ENCODE assay signal across 20 cellular contexts in the genomic region with DNA sequence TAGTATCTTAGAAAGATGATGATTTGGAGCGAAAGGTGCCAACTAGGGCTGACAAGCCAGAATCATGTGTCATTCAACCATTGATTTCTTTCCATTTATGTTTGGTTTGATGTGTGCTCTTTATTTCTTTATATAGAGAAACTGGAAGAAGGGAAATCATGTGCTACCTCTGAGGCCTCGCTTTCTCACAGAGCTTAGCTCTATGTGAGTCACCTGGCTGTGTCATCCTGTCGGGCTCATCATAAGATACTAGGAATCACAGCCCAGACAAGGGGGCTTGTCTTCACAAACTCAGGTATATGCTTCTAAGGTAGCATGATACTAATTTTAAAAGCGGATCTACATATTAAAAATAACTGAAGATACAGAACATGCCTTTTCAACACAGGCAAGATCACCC.
DNase-seq lines count a peak whose midpoint lies in the region; ATAC-seq and TF ChIP-seq lines count a peak whose summit lies in the region.
"Had no signal": no experiment of that assay in that cellular context is flagged by ENCODE, and none has a peak within 500 bp of the region (broad histone marks: within the 10 kb centered on the region; RNA-seq: fewer than 3 reads in every experiment).

No MANE protein-coding gene starts in this region.

- H3K4me3 ChIP-seq in HCT116 (replicated peaks in 1 of 2; ENCODE audit: low read depth in 1 of 2, low read length in 2 of 2) (no peak overlapping the region), gastroesophageal sphincter (no peak overlapping the region)
- H3K4me3 ChIP-seq: cardiac muscle cell, heart left ventricle, pancreas, upper lobe of left lung had no signal

- no peak overlapping the region for H3K9ac ChIP-seq in HCT116 (ENCODE audit: low read length)

- WGBS in gastroesophageal sphincter (ENCODE audit: low coverage in 1 of 2), 2 donors, result 80 to 94% methylated on average over 1 to 3 of the region's 4 CpGs

- H3K27me3 ChIP-seq in HCT116 (ENCODE audit: insufficient read depth, low read length) (no peaks in the 10 kb centered on the region), gastroesophageal sphincter (no peaks in the 10 kb centered on the region)
- H3K27me3 ChIP-seq: cardiac muscle cell, upper lobe of left lung had no signal

- intact Hi-C loops in HCT116 (cut with micrococcal nuclease), result no loop called here

- H3K27me3 Mint-ChIP-seq in activated T-helper 17 cell treated with anti-CD3 and anti-CD28 coated beads, Interleukin-2, amount 50 U/mL, for 72 hours, result no peaks in the 10 kb centered on the region

- no peak overlapping the region for H3K27ac ChIP-seq in HCT116 (ENCODE audit: low read depth, low read length)
- H3K27ac ChIP-seq in gastroesophageal sphincter, result peak overlapping the region in 3 of 4 donors; percentile 20 to 41 (median 41)
- H3K27ac ChIP-seq: 22Rv1, cardiac muscle cell, heart left ventricle, pancreas, upper lobe of left lung had no signal

- ATAC-seq in HCT116, result no peak
- peak; percentile 62 for ATAC-seq in activated T-helper 17 cell treated with anti-CD3 and anti-CD28 coated beads, Interleukin-2, amount 50 U/mL, for 72 hours (replicated peaks)
- no peak for ATAC-seq in gastroesophageal sphincter
- ATAC-seq in GM18907 (IDR thresholded peaks at IDR 0.05; ENCODE audit: unreplicated experiment), result no peak
- no peak for ATAC-seq in HG03521 (IDR thresholded peaks at IDR 0.05; ENCODE audit: unreplicated experiment)
- ATAC-seq: left colon had no signal

- no peak overlapping the region for H3K4me2 ChIP-seq in HCT116 (ENCODE audit: low read length)

- peaks cover 0 to 7% of the 10 kb centered on the region in 2 experiments; a peak in 1 of 4 replicates for H3K4me1 ChIP-seq in HCT116 (ENCODE audit: control insufficient read depth in 1 of 2, insufficient read depth in 2 of 2, low read length in 2 of 2)
- peaks cover 0 to 28% (median 0%) of the 10 kb centered on the region in 3 donors for H3K4me1 ChIP-seq in gastroesophageal sphincter
- H3K4me1 ChIP-seq: heart left ventricle, pancreas, upper lobe of left lung had no signal

- no peaks in the 10 kb centered on the region for H3K9me3 Mint-ChIP-seq in activated T-helper 17 cell treated with anti-CD3 and anti-CD28 coated beads, Interleukin-2, amount 50 U/mL, for 72 hours
- H3K9me3 Mint-ChIP-seq: HFFc6 had no signal

- no peaks in the 10 kb centered on the region for H3K79me2 ChIP-seq in HCT116 (ENCODE audit: insufficient read depth, low read length)

- H3K9me3 ChIP-seq in HCT116 (ENCODE audit: control insufficient read depth in 1 of 2, insufficient read depth in 1 of 2, low read depth in 1 of 2, low read length in 2 of 2) (no peaks in the 10 kb centered on the region), gastroesophageal sphincter (no peaks in the 10 kb centered on the region)
- H3K9me3 ChIP-seq: heart left ventricle, pancreas, upper lobe of left lung had no signal

- H3K36me3 Mint-ChIP-seq in activated T-helper 17 cell treated with anti-CD3 and anti-CD28 coated beads, Interleukin-2, amount 50 U/mL, for 72 hours (ENCODE audit: low read depth), result no peaks in the 10 kb centered on the region

- no peaks in the 10 kb centered on the region for H3K4me1 Mint-ChIP-seq in activated T-helper 17 cell treated with anti-CD3 and anti-CD28 coated beads, Interleukin-2, amount 50 U/mL, for 72 hours

- CTCF ChIA-PET in HCT116 (lab: Charles Lee), result no interaction called here

- no peak for TF ChIP-seq EP300 in gastroesophageal sphincter (IDR thresholded peaks at IDR 0.05)

- no peaks in the 10 kb centered on the region for H4K20me1 ChIP-seq in HCT116 (ENCODE audit: insufficient read depth)

- RAD21 ChIA-PET in HCT116 (lab: Charles Lee; ENCODE audit: low non-redundant PET in 1 of 2, low total read pairs in 2 of 2, uncharacterized antibody in 2 of 2, unreplicated experiment in 2 of 2), result no interaction called here

- H3K9me2 ChIP-seq in HCT116 (ENCODE audit: insufficient read depth), result no peaks in the 10 kb centered on the region

- TF ChIP-seq RAD21 in HCT116 (IDR thresholded peaks at IDR 0.05; ENCODE audit: low read depth), result no peak

- POLR2A ChIA-PET in HCT116 (lab: Charles Lee), result no interaction called here

- no peaks in the 10 kb centered on the region for H3K36me3 ChIP-seq in HCT116 (ENCODE audit: control insufficient read depth in 1 of 2, insufficient read depth in 2 of 2, low read length in 2 of 2)
- H3K36me3 ChIP-seq in gastroesophageal sphincter, result no peaks in the 10 kb centered on the region
- H3K36me3 ChIP-seq: cardiac muscle cell, heart left ventricle, pancreas, upper lobe of left lung had no signal

- DNase-seq in NCI-H82 (lab: John Stamatoyannopoulos, UW) (peak; percentile 6), NCI-H82 treated with DMSO at 0.1 percent for 48 hours (lab: John Stamatoyannopoulos, UW; ENCODE audit: unreplicated experiment) (no peak), HCT116 (ENCODE audit: low read depth, low spot score) (no peak), NCI-H510A treated with DMSO at 0.1 percent for 48 hours (lab: John Stamatoyannopoulos, UW) (no peak)
- DNase-seq: activated CD4-positive, alpha-beta T cell treated with anti-CD3 and anti-CD28 coated beads, Interleukin-2, amount 50 U/mL, for 4 hours; activated gamma-delta T cell; DND-41; left colon; NCI-H187 treated with DMSO at 0.1 percent for 48 hours; pancreas; stimulated activated CD8-positive, alpha-beta memory T cell treated with anti-CD3 and anti-CD28 coated beads, Interleukin-4, amount 100 ng/mL, for 48 hours; upper lobe of left lung had no signal

- H3K27ac Mint-ChIP-seq in activated T-helper 17 cell treated with anti-CD3 and anti-CD28 coated beads, Interleukin-2, amount 50 U/mL, for 72 hours, result no peak overlapping the region
- H3K27ac Mint-ChIP-seq: HFFc6 had no signal

- H3K4me3 Mint-ChIP-seq in activated T-helper 17 cell treated with anti-CD3 and anti-CD28 coated beads, Interleukin-2, amount 50 U/mL, for 72 hours, result no peak overlapping the region
- H3K4me3 Mint-ChIP-seq: HFFc6 had no signal

- TF ChIP-seq POLR2A in HCT116 (IDR thresholded peaks at IDR 0.05; ENCODE audit: borderline replicate concordance, extremely low read depth, insufficient read depth, insufficient read length) (no peak), gastroesophageal sphincter (IDR thresholded peaks at IDR 0.05) (no peak)

- no TSS peak for BruUV-seq in HCT116 (replicated peaks; lab: Mats Ljungman, UMichigan)

- TF ChIP-seq CTCF in HCT116 (IDR thresholded peaks at IDR 0.05 in 2 of 3, conservative IDR thresholded peaks at IDR 0.05 in 1 of 3; ENCODE audit: borderline replicate concordance in 1 of 3, insufficient read depth in 1 of 3, low read depth in 2 of 3, low read length in 2 of 3) (no peak), gastroesophageal sphincter (IDR thresholded peaks at IDR 0.05) (no peak)

- H2AFZ ChIP-seq in HCT116 (ENCODE audit: low read depth, low read length, poor library complexity, severe bottlenecking), result peak overlapping the region; percentile 9

TF ChIP-seq in HCT116, 20 proteins besides CTCF, POLR2A, EP300 and RAD21:
- TF ChIP-seq SRF (IDR thresholded peaks at IDR 0.05; ENCODE audit: low read depth) (no peak), SIN3A (IDR thresholded peaks at IDR 0.05; ENCODE audit: low read depth) (no peak), CEBPB (IDR thresholded peaks at IDR 0.05; ENCODE audit: low read depth) (no peak), EZH2 (IDR thresholded peaks at IDR 0.05) (no peak), EGR1 (IDR thresholded peaks at IDR 0.05; ENCODE audit: low read depth) (no peak)
- TF ChIP-seq, protein P1, sequence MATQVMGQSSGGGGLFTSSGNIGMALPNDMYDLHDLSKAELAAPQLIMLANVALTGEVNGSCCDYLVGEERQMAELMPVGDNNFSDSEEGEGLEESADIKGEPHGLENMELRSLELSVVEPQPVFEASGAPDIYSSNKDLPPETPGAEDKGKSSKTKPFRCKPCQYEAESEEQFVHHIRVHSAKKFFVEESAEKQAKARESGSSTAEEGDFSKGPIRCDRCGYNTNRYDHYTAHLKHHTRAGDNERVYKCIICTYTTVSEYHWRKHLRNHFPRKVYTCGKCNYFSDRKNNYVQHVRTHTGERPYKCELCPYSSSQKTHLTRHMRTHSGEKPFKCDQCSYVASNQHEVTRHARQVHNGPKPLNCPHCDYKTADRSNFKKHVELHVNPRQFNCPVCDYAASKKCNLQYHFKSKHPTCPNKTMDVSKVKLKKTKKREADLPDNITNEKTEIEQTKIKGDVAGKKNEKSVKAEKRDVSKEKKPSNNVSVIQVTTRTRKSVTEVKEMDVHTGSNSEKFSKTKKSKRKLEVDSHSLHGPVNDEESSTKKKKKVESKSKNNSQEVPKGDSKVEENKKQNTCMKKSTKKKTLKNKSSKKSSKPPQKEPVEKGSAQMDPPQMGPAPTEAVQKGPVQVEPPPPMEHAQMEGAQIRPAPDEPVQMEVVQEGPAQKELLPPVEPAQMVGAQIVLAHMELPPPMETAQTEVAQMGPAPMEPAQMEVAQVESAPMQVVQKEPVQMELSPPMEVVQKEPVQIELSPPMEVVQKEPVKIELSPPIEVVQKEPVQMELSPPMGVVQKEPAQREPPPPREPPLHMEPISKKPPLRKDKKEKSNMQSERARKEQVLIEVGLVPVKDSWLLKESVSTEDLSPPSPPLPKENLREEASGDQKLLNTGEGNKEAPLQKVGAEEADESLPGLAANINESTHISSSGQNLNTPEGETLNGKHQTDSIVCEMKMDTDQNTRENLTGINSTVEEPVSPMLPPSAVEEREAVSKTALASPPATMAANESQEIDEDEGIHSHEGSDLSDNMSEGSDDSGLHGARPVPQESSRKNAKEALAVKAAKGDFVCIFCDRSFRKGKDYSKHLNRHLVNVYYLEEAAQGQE (IDR thresholded peaks at IDR 0.05; ENCODE audit: low read depth), result no peak
